Comparison of ENCODE assay signal across 1 cellular context in the genomic region with DNA sequence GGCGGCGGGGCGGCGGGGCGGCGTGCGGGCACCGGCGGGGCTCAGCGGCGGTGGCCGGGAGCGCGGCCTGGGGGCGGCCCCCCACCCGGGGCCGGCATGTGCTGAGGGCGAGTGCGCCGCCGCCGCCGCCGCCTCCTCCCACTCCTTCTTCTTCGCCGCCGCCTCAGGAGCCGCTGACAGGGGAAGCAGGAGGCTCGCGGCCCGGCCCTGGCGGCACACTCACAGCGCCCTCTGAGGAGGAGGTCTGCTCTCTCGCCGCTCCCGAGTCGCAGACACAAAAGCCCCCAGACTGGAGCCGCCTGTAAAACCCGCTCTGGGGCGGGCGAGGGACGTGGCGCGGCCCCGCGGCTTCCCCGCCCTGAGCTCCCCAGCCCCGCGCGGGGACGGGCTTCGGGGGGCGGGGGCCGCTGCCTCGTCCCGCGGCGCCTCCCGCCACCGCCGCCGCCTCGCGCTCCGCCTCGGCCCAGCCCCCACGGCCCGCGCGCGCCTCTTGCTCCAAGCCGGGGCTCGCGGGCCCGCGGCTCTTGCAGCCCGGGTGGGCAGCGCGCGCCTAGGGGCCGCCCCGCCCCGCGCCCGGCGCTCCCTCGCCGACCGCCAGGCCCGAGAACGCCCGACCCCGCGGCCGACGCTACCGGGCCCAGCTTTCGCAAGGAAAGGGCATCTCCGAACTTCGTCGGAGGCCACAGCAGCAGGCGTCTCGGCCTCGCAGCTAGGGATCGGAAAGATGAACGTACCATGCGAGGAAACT.
TF ChIP-seq lines count a peak whose summit lies in the region.

A gene with protein sequence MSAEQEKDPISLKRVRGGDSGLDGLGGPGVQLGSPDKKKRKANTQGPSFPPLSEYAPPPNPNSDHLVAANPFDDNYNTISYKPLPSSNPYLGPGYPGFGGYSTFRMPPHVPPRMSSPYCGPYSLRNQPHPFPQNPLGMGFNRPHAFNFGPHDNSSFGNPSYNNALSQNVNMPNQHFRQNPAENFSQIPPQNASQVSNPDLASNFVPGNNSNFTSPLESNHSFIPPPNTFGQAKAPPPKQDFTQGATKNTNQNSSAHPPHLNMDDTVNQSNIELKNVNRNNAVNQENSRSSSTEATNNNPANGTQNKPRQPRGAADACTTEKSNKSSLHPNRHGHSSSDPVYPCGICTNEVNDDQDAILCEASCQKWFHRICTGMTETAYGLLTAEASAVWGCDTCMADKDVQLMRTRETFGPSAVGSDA (minus strand): TSS at position 276 of the 748 bp plus-strand sequence. CDS start 462 bp downstream, outside the sequence.

TF ChIP-seq in H1, 55 proteins besides CTCF, POLR2A, EP300 and RAD21:
- TF ChIP-seq SAP30 (IDR thresholded peaks at IDR 0.05; ENCODE audit: insufficient read depth, insufficient replicate concordance, low read length) = no peak
- 0 out of 2 replicates have a peak, but pooled peaks have one; percentile 17 for TF ChIP-seq TBP (IDR thresholded peaks at IDR 0.05; ENCODE audit: low read depth, low read length)
- TF ChIP-seq SP4 (IDR thresholded peaks at IDR 0.05; ENCODE audit: low read length) = no peak
- peak; percentile 53; the same call in 1 of the 2 replicates for TF ChIP-seq TAF1 (IDR thresholded peaks at IDR 0.05; ENCODE audit: low read depth, low read length)
- TF ChIP-seq SRF (IDR thresholded peaks at IDR 0.05; ENCODE audit: low read depth, low read length) = no peak
- no peak for TF ChIP-seq JUND (IDR thresholded peaks at IDR 0.05; ENCODE audit: low read length)
- TF ChIP-seq EZH2 (IDR thresholded peaks at IDR 0.05; ENCODE audit: low read depth, low read length, severe bottlenecking) = no peak
- no peak for TF ChIP-seq SIRT6 (IDR thresholded peaks at IDR 0.05; ENCODE audit: low read length)
- TF ChIP-seq SP2 (IDR thresholded peaks at IDR 0.05; ENCODE audit: low read length) = no peak
- TF ChIP-seq GTF2F1 (IDR thresholded peaks at IDR 0.05; ENCODE audit: borderline replicate concordance, low read depth, low read length) = no peak
- TF ChIP-seq, protein P1, sequence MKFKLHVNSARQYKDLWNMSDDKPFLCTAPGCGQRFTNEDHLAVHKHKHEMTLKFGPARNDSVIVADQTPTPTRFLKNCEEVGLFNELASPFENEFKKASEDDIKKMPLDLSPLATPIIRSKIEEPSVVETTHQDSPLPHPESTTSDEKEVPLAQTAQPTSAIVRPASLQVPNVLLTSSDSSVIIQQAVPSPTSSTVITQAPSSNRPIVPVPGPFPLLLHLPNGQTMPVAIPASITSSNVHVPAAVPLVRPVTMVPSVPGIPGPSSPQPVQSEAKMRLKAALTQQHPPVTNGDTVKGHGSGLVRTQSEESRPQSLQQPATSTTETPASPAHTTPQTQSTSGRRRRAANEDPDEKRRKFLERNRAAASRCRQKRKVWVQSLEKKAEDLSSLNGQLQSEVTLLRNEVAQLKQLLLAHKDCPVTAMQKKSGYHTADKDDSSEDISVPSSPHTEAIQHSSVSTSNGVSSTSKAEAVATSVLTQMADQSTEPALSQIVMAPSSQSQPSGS (IDR thresholded peaks at IDR 0.05; ENCODE audit: low read length) = no peak
- TF ChIP-seq CTBP2 (IDR thresholded peaks at IDR 0.05; ENCODE audit: borderline replicate concordance, insufficient read depth, insufficient read length, low read length) = no peak
- TF ChIP-seq KDM1A (IDR thresholded peaks at IDR 0.05; ENCODE audit: borderline replicate concordance, low read length) = no peak
- no peak for TF ChIP-seq CHD1 (IDR thresholded peaks at IDR 0.05; ENCODE audit: low read depth, low read length)
- no peak for TF ChIP-seq RXRA (IDR thresholded peaks at IDR 0.05; ENCODE audit: insufficient read depth, low read depth, low read length)
- no peak for TF ChIP-seq CHD2 (IDR thresholded peaks at IDR 0.05; ENCODE audit: low read length)
- TF ChIP-seq KDM4A (IDR thresholded peaks at IDR 0.05; ENCODE audit: low read depth, low read length, severe bottlenecking) = peak; percentile 56
- peak; percentile 16 for TF ChIP-seq ASH2L (IDR thresholded peaks at IDR 0.05; ENCODE audit: low read length)
- no peak; the same call in 1 of the 2 replicates for TF ChIP-seq SUZ12 (IDR thresholded peaks at IDR 0.05; ENCODE audit: low read length)
- no peak for TF ChIP-seq RFX5 (IDR thresholded peaks at IDR 0.05; ENCODE audit: borderline replicate concordance, low read depth, low read length)
- 0 out of 2 replicates have a peak, but pooled peaks have one; percentile 26 for TF ChIP-seq BACH1 (IDR thresholded peaks at IDR 0.05; ENCODE audit: low read length)
- TF ChIP-seq SIX5 (IDR thresholded peaks at IDR 0.05; ENCODE audit: low read depth, low read length) = no peak
- no peak for TF ChIP-seq EGR1 (IDR thresholded peaks at IDR 0.05; ENCODE audit: borderline replicate concordance, low read depth, low read length)
- TF ChIP-seq JUN (IDR thresholded peaks at IDR 0.05; ENCODE audit: low read depth, low read length) = no peak
- no peak for TF ChIP-seq TEAD4 (IDR thresholded peaks at IDR 0.05; ENCODE audit: low read depth, low read length)
- no peak for TF ChIP-seq RNF2 (IDR thresholded peaks at IDR 0.05; ENCODE audit: borderline replicate concordance, low read depth, low read length, missing control alignments, poor library complexity, severe bottlenecking)
- 0 out of 2 replicates have a peak, but pooled peaks have one; percentile 42 for TF ChIP-seq RBBP5 (IDR thresholded peaks at IDR 0.05; ENCODE audit: borderline replicate concordance, low read depth, low read length)
- TF ChIP-seq, protein P2, sequence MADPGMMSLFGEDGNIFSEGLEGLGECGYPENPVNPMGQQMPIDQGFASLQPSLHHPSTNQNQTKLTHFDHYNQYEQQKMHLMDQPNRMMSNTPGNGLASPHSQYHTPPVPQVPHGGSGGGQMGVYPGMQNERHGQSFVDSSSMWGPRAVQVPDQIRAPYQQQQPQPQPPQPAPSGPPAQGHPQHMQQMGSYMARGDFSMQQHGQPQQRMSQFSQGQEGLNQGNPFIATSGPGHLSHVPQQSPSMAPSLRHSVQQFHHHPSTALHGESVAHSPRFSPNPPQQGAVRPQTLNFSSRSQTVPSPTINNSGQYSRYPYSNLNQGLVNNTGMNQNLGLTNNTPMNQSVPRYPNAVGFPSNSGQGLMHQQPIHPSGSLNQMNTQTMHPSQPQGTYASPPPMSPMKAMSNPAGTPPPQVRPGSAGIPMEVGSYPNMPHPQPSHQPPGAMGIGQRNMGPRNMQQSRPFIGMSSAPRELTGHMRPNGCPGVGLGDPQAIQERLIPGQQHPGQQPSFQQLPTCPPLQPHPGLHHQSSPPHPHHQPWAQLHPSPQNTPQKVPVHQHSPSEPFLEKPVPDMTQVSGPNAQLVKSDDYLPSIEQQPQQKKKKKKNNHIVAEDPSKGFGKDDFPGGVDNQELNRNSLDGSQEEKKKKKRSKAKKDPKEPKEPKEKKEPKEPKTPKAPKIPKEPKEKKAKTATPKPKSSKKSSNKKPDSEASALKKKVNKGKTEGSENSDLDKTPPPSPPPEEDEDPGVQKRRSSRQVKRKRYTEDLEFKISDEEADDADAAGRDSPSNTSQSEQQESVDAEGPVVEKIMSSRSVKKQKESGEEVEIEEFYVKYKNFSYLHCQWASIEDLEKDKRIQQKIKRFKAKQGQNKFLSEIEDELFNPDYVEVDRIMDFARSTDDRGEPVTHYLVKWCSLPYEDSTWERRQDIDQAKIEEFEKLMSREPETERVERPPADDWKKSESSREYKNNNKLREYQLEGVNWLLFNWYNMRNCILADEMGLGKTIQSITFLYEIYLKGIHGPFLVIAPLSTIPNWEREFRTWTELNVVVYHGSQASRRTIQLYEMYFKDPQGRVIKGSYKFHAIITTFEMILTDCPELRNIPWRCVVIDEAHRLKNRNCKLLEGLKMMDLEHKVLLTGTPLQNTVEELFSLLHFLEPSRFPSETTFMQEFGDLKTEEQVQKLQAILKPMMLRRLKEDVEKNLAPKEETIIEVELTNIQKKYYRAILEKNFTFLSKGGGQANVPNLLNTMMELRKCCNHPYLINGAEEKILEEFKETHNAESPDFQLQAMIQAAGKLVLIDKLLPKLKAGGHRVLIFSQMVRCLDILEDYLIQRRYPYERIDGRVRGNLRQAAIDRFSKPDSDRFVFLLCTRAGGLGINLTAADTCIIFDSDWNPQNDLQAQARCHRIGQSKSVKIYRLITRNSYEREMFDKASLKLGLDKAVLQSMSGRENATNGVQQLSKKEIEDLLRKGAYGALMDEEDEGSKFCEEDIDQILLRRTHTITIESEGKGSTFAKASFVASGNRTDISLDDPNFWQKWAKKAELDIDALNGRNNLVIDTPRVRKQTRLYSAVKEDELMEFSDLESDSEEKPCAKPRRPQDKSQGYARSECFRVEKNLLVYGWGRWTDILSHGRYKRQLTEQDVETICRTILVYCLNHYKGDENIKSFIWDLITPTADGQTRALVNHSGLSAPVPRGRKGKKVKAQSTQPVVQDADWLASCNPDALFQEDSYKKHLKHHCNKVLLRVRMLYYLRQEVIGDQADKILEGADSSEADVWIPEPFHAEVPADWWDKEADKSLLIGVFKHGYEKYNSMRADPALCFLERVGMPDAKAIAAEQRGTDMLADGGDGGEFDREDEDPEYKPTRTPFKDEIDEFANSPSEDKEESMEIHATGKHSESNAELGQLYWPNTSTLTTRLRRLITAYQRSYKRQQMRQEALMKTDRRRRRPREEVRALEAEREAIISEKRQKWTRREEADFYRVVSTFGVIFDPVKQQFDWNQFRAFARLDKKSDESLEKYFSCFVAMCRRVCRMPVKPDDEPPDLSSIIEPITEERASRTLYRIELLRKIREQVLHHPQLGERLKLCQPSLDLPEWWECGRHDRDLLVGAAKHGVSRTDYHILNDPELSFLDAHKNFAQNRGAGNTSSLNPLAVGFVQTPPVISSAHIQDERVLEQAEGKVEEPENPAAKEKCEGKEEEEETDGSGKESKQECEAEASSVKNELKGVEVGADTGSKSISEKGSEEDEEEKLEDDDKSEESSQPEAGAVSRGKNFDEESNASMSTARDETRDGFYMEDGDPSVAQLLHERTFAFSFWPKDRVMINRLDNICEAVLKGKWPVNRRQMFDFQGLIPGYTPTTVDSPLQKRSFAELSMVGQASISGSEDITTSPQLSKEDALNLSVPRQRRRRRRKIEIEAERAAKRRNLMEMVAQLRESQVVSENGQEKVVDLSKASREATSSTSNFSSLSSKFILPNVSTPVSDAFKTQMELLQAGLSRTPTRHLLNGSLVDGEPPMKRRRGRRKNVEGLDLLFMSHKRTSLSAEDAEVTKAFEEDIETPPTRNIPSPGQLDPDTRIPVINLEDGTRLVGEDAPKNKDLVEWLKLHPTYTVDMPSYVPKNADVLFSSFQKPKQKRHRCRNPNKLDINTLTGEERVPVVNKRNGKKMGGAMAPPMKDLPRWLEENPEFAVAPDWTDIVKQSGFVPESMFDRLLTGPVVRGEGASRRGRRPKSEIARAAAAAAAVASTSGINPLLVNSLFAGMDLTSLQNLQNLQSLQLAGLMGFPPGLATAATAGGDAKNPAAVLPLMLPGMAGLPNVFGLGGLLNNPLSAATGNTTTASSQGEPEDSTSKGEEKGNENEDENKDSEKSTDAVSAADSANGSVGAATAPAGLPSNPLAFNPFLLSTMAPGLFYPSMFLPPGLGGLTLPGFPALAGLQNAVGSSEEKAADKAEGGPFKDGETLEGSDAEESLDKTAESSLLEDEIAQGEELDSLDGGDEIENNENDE (IDR thresholded peaks at IDR 0.05; ENCODE audit: insufficient replicate concordance, low read length) = no peak
- peak; percentile 69 for TF ChIP-seq E2F6 (IDR thresholded peaks at IDR 0.05)
- no peak for TF ChIP-seq GABPA (IDR thresholded peaks at IDR 0.05; ENCODE audit: borderline replicate concordance, insufficient read depth, low read length)
- peak; percentile 63 for TF ChIP-seq MAX (IDR thresholded peaks at IDR 0.05)
- TF ChIP-seq TCF12 (IDR thresholded peaks at IDR 0.05; ENCODE audit: low read depth, low read length) = no peak
- TF ChIP-seq SIN3A (conservative IDR thresholded peaks at IDR 0.05 in 1 of 2, IDR thresholded peaks at IDR 0.05 in 1 of 2; ENCODE audit: low read depth in 1 of 2, low read length in 2 of 2) = no peak
- TF ChIP-seq SP1 (IDR thresholded peaks at IDR 0.05; ENCODE audit: low read depth, low read length) = no peak
- TF ChIP-seq NRF1 (IDR thresholded peaks at IDR 0.05; ENCODE audit: low read depth, low read length) = no peak
- TF ChIP-seq MAFK (IDR thresholded peaks at IDR 0.05; ENCODE audit: low read depth, low read length) = no peak
TF ChIP-seq in H1: peak in this region for 8.
